In genomic region chr18:28485918-28486317, GRCh38 we compare ENCODE assay signal across 21 cellular contexts.
DNase-seq lines count a peak whose midpoint lies in the region; ATAC-seq lines count a peak whose summit lies in the region.
"Had no signal": no experiment of that assay in that cellular context is flagged by ENCODE, and none has a peak within 500 bp of the region (broad histone marks: within the 10 kb centered on the region; RNA-seq: fewer than 3 reads in every experiment).

No MANE protein-coding gene starts in this region.

- H3K27me3 Mint-ChIP-seq in natural killer cell treated with Interleukin-12 subunit alpha and Interleukin-12 subunit beta and Interleukin-15 and Interleukin-18, amount 100 ng/mL, for 72 hours = no peaks in the 10 kb centered on the region
- H3K27me3 Mint-ChIP-seq: activated CD4-positive, alpha-beta T cell treated with anti-CD3 and anti-CD28 coated beads for 36 hours; IgD-negative memory B cell; naive thymus-derived CD4-positive, alpha-beta T cell had no signal

- peaks cover 3% of the 10 kb centered on the region for H3K9me3 Mint-ChIP-seq in natural killer cell treated with Interleukin-12 subunit alpha and Interleukin-12 subunit beta and Interleukin-15 and Interleukin-18, amount 100 ng/mL, for 72 hours

- H3K27ac Mint-ChIP-seq in natural killer cell treated with Interleukin-12 subunit alpha and Interleukin-12 subunit beta and Interleukin-15 and Interleukin-18, amount 100 ng/mL, for 72 hours = peak overlapping the region; percentile 5 to 41
- H3K27ac Mint-ChIP-seq: activated CD4-positive, alpha-beta T cell treated with anti-CD3 and anti-CD28 coated beads for 36 hours; GM23338; IgD-negative memory B cell; naive thymus-derived CD4-positive, alpha-beta T cell; T-helper 1 cell treated with Interleukin-12 subunit alpha and Interleukin-12 subunit beta and Interleukin-4 antibody, amounts not matched to agents 30 μg/mL and 1 μg/mL, for 36 hours had no signal

- ATAC-seq in GM18867 (IDR thresholded peaks at IDR 0.05; ENCODE audit: unreplicated experiment) (peak; percentile 87), GM21528 (IDR thresholded peaks at IDR 0.05; ENCODE audit: low FRiP score, unreplicated experiment) (peak; percentile 75), HG03135 (IDR thresholded peaks at IDR 0.05; ENCODE audit: unreplicated experiment) (peak; percentile 69), HG02870 (IDR thresholded peaks at IDR 0.05; ENCODE audit: unreplicated experiment) (no peak)
- ATAC-seq in natural killer cell treated with Interleukin-12 subunit alpha and Interleukin-12 subunit beta and Interleukin-15 and Interleukin-18, amount 100 ng/mL, for 72 hours = no peak
- ATAC-seq: activated CD4-positive, alpha-beta T cell treated with anti-CD3 and anti-CD28 coated beads for 36 hours; activated T-cell treated with anti-CD3 and anti-CD28 coated beads, Interleukin-2, amount 50 U/mL, for 4 hours; GM23338; naive thymus-derived CD4-positive, alpha-beta T cell had no signal

- H3K4me1 Mint-ChIP-seq in natural killer cell treated with Interleukin-12 subunit alpha and Interleukin-12 subunit beta and Interleukin-15 and Interleukin-18, amount 100 ng/mL, for 72 hours (ENCODE audit: low read depth in 2 of 2) = peaks cover 4 to 12% of the 10 kb centered on the region in 2 donors
- H3K4me1 Mint-ChIP-seq: activated CD4-positive, alpha-beta T cell treated with anti-CD3 and anti-CD28 coated beads for 36 hours; GM23338; IgD-negative memory B cell; naive thymus-derived CD4-positive, alpha-beta T cell had no signal

- H3K4me3 Mint-ChIP-seq in natural killer cell treated with Interleukin-12 subunit alpha and Interleukin-12 subunit beta and Interleukin-15 and Interleukin-18, amount 100 ng/mL, for 72 hours = peak overlapping the region; percentile 31
- H3K4me3 Mint-ChIP-seq: activated CD4-positive, alpha-beta T cell treated with anti-CD3 and anti-CD28 coated beads for 36 hours; activated T-cell treated with anti-CD3 and anti-CD28 coated beads, Interleukin-2, amount 50 U/mL, for 4 hours; GM23338; IgD-negative memory B cell; naive thymus-derived CD4-positive, alpha-beta T cell; T-helper 1 cell treated with Interleukin-12 subunit alpha and Interleukin-12 subunit beta and Interleukin-4 antibody, amounts not matched to agents 30 μg/mL and 1 μg/mL, for 36 hours had no signal

- no peak for DNase-seq in natural killer cell treated with Interleukin-12 subunit alpha and Interleukin-12 subunit beta and Interleukin-15 and Interleukin-18, amount 100 ng/mL, for 72 hours (ENCODE audit: low spot score)
- DNase-seq in NCI-H82 treated with DMSO at 0.1 percent for 48 hours (lab: John Stamatoyannopoulos, UW; ENCODE audit: unreplicated experiment) (no peak), AG08395 (ENCODE audit: low spot score) (no peak)
- DNase-seq: activated CD4-positive, alpha-beta T cell treated with anti-CD3 and anti-CD28 coated beads for 36 hours; activated naive CD4-positive, alpha-beta T cell treated with Interleukin-2 at 50 U/mL for 16 hours; activated T-cell treated with anti-CD3 and anti-CD28 coated beads, Interleukin-2, amount 50 U/mL, for 4 hours; amniotic stem cell; effector memory CD4-positive, alpha-beta T cell; erythroblast; mesendoderm; naive thymus-derived CD4-positive, alpha-beta T cell; NCI-H2081 treated with DMSO at 0.1 percent for 48 hours; SJCRH30; transverse colon had no signal

- no peaks in the 10 kb centered on the region for H3K36me3 Mint-ChIP-seq in natural killer cell treated with Interleukin-12 subunit alpha and Interleukin-12 subunit beta and Interleukin-15 and Interleukin-18, amount 100 ng/mL, for 72 hours
- H3K36me3 Mint-ChIP-seq: IgD-negative memory B cell; naive thymus-derived CD4-positive, alpha-beta T cell had no signal

Comparison
In these comparisons a context has a peak if more than half of its experiments do, and no peak if none do; other contexts are left out.
1. ATAC-seq: peak in GM18867 (single experiment), GM21528 (single experiment) and HG03135 (single experiment); none in natural killer cell treated with Interleukin-12 subunit alpha and Interleukin-12 subunit beta and Interleukin-15 and Interleukin-18, amount 100 ng/mL, for 72 hours (0 of 2) and HG02870 (single experiment).